In the genomic region with DNA sequence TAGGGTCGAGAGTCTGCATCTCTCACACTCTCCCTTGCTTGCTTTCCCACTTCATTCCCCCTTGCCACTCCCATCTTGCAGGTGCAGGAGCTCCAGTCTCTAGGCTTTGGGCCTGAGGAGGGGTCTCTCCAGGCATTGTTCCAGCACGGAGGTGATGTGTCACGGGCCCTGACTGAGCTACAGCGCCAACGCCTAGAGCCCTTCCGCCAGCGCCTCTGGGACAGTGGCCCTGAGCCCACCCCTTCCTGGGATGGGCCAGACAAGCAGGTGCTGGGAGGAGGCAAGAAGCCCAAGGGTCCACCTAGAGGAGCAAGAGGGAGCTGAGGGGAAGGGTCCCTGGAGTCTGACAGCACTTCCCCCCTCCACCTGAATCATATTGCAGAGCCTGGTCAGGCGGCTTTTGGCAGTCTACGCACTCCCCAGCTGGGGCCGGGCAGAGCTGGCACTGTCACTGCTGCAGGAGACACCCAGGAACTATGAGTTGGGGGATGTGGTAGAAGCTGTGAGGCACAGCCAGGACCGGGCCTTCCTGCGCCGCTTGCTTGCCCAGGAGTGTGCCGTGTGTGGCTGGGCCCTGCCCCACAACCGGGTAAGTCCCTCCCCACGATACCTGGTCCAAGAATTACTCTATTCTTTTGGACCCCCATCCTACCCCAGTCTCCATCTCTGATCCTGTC, we compare ENCODE assay signal across 17 cellular contexts. TPM values are rescaled to one million over a fixed set of nuclear protein-coding genes. Genes with fewer than 3 reads are reported as not detected.
A peak's percentile ranks its signal among the peaks of the same experiment; 100 is the strongest.
DNase-seq lines count a peak whose midpoint lies in the region; ATAC-seq, FAIRE-seq and TF ChIP-seq lines count a peak whose summit lies in the region.
"Had no signal": no experiment of that assay in that cellular context is flagged by ENCODE, and none has a peak within 500 bp of the region (broad histone marks: within the 10 kb centered on the region; RNA-seq: fewer than 3 reads in every experiment).

No MANE protein-coding gene starts in this region.

- H3K79me2 ChIP-seq in HepG2 (ENCODE audit: insufficient read depth, low read length): peaks cover 20% of the 10 kb centered on the region

- H3K9me3 ChIP-seq in HepG2 (ENCODE audit: low read length): no peaks in the 10 kb centered on the region
- H3K9me3 ChIP-seq: BE2C, Caco-2 had no signal

- H3K27me3 Mint-ChIP-seq in activated naive CD8-positive, alpha-beta T cell treated with anti-CD3 and anti-CD28 coated beads, Interleukin-2, amount 10 ng/mL, durations not matched to agents 7 days and 5 days: no peaks in the 10 kb centered on the region
- H3K27me3 Mint-ChIP-seq in activated naive CD8-positive, alpha-beta T cell treated with anti-CD3 and anti-CD28 coated beads for 36 hours: no peaks in the 10 kb centered on the region
- H3K27me3 Mint-ChIP-seq: CD8-positive, alpha-beta memory T cell had no signal

- H3K27me3 ChIP-seq in bronchial epithelial cell (ENCODE audit: control insufficient read depth, insufficient read depth, low read length) (no peaks in the 10 kb centered on the region), HepG2 (ENCODE audit: control insufficient read depth in 1 of 2, insufficient read depth in 2 of 2, low read length in 2 of 2) (no peaks in the 10 kb centered on the region; a peak in 1 of 5 replicates)
- H3K27me3 ChIP-seq: BE2C had no signal

- POLR2A ChIA-PET in activated naive CD8-positive, alpha-beta T cell treated with anti-CD3 and anti-CD28 coated beads, Interleukin-2, amount 10 ng/mL, durations not matched to agents 7 days and 5 days (lab: Charles Lee): interaction anchor here (0.8 to 14.1 kb wide), 6 partner anchors 10 to 278 kb away, joined by 3 to 347 read pairs (median 3); partner anchors contain the start of genes CBLN3, DCAF11, EMC9 and IRF9
- POLR2A ChIA-PET in HepG2 (lab: Yijun Ruan, JAX): interaction anchor here (1.3 to 11.8 kb wide), 5 partner anchors 8 to 37 kb away, joined by 3 to 233 read pairs (median 22); partner anchors contain the start of genes DCAF11, EMC9, IRF9 and NRL

- BruUV-seq in HepG2 (replicated peaks; lab: Mats Ljungman, UMichigan): no TSS peak

- CTCF ChIA-PET in HepG2 (lab: Yijun Ruan, JAX; ENCODE audit: low intra/inter-chr PET ratio, low total read pairs): no interaction called here

- intact Hi-C loops in HepG2 (cut with micrococcal nuclease; ENCODE audit: unreplicated experiment): no loop called here

- peaks cover 20% of the 10 kb centered on the region for H3K4me1 ChIP-seq in HepG2 (ENCODE audit: insufficient read depth, low read length)
- H3K4me1 ChIP-seq: BE2C had no signal

- no peak overlapping the region for H3K4me3 ChIP-seq in bronchial epithelial cell (ENCODE audit: low read depth, low read length)
- no peak overlapping the region for H3K4me3 ChIP-seq in HepG2 (replicated peaks in 1 of 3; ENCODE audit: insufficient read depth in 1 of 3, low read depth in 2 of 3, low read length in 3 of 3)

- H3K4me3 Mint-ChIP-seq in activated naive CD8-positive, alpha-beta T cell treated with anti-CD3 and anti-CD28 coated beads, Interleukin-2, amount 10 ng/mL, durations not matched to agents 7 days and 5 days: no peak overlapping the region
- H3K4me3 Mint-ChIP-seq in activated naive CD8-positive, alpha-beta T cell treated with anti-CD3 and anti-CD28 coated beads for 36 hours: no peak overlapping the region
- H3K4me3 Mint-ChIP-seq: HFFc6 had no signal

- no peak overlapping the region for H3K4me2 ChIP-seq in HepG2 (ENCODE audit: low read depth, low read length)

- no peak for TF ChIP-seq POLR2A in HepG2 (IDR thresholded peaks at IDR 0.05; ENCODE audit: insufficient read depth in 1 of 2, low read depth in 2 of 2, low read length in 2 of 2)

- peaks cover 29% of the 10 kb centered on the region for H3K4me1 Mint-ChIP-seq in activated naive CD8-positive, alpha-beta T cell treated with anti-CD3 and anti-CD28 coated beads, Interleukin-2, amount 10 ng/mL, durations not matched to agents 7 days and 5 days
- H3K4me1 Mint-ChIP-seq in activated naive CD8-positive, alpha-beta T cell treated with anti-CD3 and anti-CD28 coated beads for 36 hours: peaks cover 21% of the 10 kb centered on the region

- H3K27ac ChIP-seq in HepG2 (ENCODE audit: extremely low read length, insufficient read depth, low read length): no peak overlapping the region
- H3K27ac ChIP-seq: C4-2B had no signal

- no peak for TF ChIP-seq RAD21 in HepG2 (CRISPR knock-in tag; IDR thresholded peaks at IDR 0.05)

- TF ChIP-seq CTCF in bronchial epithelial cell (IDR thresholded peaks at IDR 0.05; ENCODE audit: insufficient read depth, low read length, severe bottlenecking): no peak
- TF ChIP-seq CTCF in HepG2 (CRISPR knock-in tag; IDR thresholded peaks at IDR 0.05): no peak

- no peak for DNase-seq in activated naive CD8-positive, alpha-beta T cell treated with anti-CD3 and anti-CD28 coated beads, Interleukin-2, amount 10 ng/mL, durations not matched to agents 7 days and 5 days
- no peak for DNase-seq in activated naive CD8-positive, alpha-beta T cell treated with anti-CD3 and anti-CD28 coated beads for 36 hours
- DNase-seq in bronchial epithelial cell (ENCODE audit: low read depth): no peak
- DNase-seq in HepG2 (ENCODE audit: low spot score): no peak
- no peak for DNase-seq in cerebellar nuclear complex (lab: John Stamatoyannopoulos, UW)
- DNase-seq: BE2C; Caco-2; CD8-positive, alpha-beta memory T cell; DMS53; GF-D8; HCEC 1CT; HFFc6; IMR-90 had no signal

- H3K36me3 ChIP-seq in bronchial epithelial cell (ENCODE audit: control insufficient read depth, insufficient read depth, low read length) (peaks cover 37% of the 10 kb centered on the region), HepG2 (replicated peaks in 1 of 2; ENCODE audit: control insufficient read depth in 1 of 2, insufficient read depth in 2 of 2, low read length in 2 of 2) (peaks cover 49 to 57% of the 10 kb centered on the region in 2 experiments)

- H3K27ac Mint-ChIP-seq in activated naive CD8-positive, alpha-beta T cell treated with anti-CD3 and anti-CD28 coated beads, Interleukin-2, amount 10 ng/mL, durations not matched to agents 7 days and 5 days: peak overlapping the region; percentile 56
- H3K27ac Mint-ChIP-seq in activated naive CD8-positive, alpha-beta T cell treated with anti-CD3 and anti-CD28 coated beads for 36 hours: no peak overlapping the region
- H3K27ac Mint-ChIP-seq: HFFc6 had no signal

- in situ Hi-C loops in HepG2 (cut with HindIII; ENCODE audit: extremely low pct_ligation_motif_present, low pct_unique_long_range_greater_than_20kb): no loop called here

- H3K36me3 Mint-ChIP-seq in activated naive CD8-positive, alpha-beta T cell treated with anti-CD3 and anti-CD28 coated beads, Interleukin-2, amount 10 ng/mL, durations not matched to agents 7 days and 5 days: peaks cover 41% of the 10 kb centered on the region
- H3K36me3 Mint-ChIP-seq in activated naive CD8-positive, alpha-beta T cell treated with anti-CD3 and anti-CD28 coated beads for 36 hours: peaks cover 30% of the 10 kb centered on the region

- H2AFZ ChIP-seq in HepG2 (ENCODE audit: low read length): no peak overlapping the region

- ATAC-seq in activated naive CD8-positive, alpha-beta T cell treated with anti-CD3 and anti-CD28 coated beads, Interleukin-2, amount 10 ng/mL, durations not matched to agents 7 days and 5 days (ENCODE audit: low read depth): no peak
- ATAC-seq in HepG2: no peak
- no peak for ATAC-seq in GM18520 (IDR thresholded peaks at IDR 0.05; ENCODE audit: unreplicated experiment)
- ATAC-seq in HG02763 (IDR thresholded peaks at IDR 0.05; ENCODE audit: unreplicated experiment): no peak

- TF ChIP-seq EP300 in HepG2 (IDR thresholded peaks at IDR 0.05; ENCODE audit: low read depth in 2 of 2, low read length in 2 of 2): no peak
- TF ChIP-seq EP300 in HepG2 (CRISPR knock-in tag; IDR thresholded peaks at IDR 0.05; ENCODE audit: borderline replicate concordance): no peak

- peaks cover 7% of the 10 kb centered on the region for H4K20me1 ChIP-seq in HepG2 (ENCODE audit: insufficient read depth, low read length)

- peak; percentile 62 for FAIRE-seq in bronchial epithelial cell (lab: Jason Lieb, UNC)
- FAIRE-seq in HepG2 (lab: Jason Lieb, UNC): no peak
- FAIRE-seq: A204.1 had no signal

- H3K9me3 Mint-ChIP-seq in activated naive CD8-positive, alpha-beta T cell treated with anti-CD3 and anti-CD28 coated beads, Interleukin-2, amount 10 ng/mL, durations not matched to agents 7 days and 5 days: no peaks in the 10 kb centered on the region
- no peaks in the 10 kb centered on the region for H3K9me3 Mint-ChIP-seq in activated naive CD8-positive, alpha-beta T cell treated with anti-CD3 and anti-CD28 coated beads for 36 hours
- H3K9me3 Mint-ChIP-seq: CD8-positive, alpha-beta memory T cell; HFFc6 had no signal

- WGBS in HepG2 (ENCODE audit: low lambda C conversion rate): 96% methylated on average over 16 of the region's 16 CpGs

- no peak overlapping the region for H3K9ac ChIP-seq in HepG2 (ENCODE audit: insufficient read depth, low read depth, low read length)

RNA-seq across cellular contexts. Expression of gene RNF31, which starts 4.2 kb away (rescaled TPM):
- total RNA-seq in activated naive CD8-positive, alpha-beta T cell treated with anti-CD3 and anti-CD28 coated beads, Interleukin-2, amount 10 ng/mL, durations not matched to agents 7 days and 5 days: 100 to 1,000 TPM; 131 to 153 TPM
- 10 to 100 TPM; 82.2 to 86.5 TPM for total RNA-seq in activated naive CD8-positive, alpha-beta T cell treated with anti-CD3 and anti-CD28 coated beads for 36 hours
- total RNA-seq in bronchial epithelial cell (23.3 and 25.8 TPM in 2 replicates), HepG2 (2016; rRNA removed; fragmentation: Illumina TruSeq; extraction: Trizol) (65.9 and 86.8 TPM in 2 replicates)
- total RNA-seq in HepG2 (2016; cell fraction: cytosol; rRNA removed; fragmentation: Illumina TruSeq; extraction: Trizol; ENCODE audit: low read depth): 17.8 and 17.9 TPM in 2 replicates
- total RNA-seq in HepG2 (2016; cell fraction: insoluble cytoplasmic fraction; rRNA removed; fragmentation: Illumina TruSeq; extraction: Trizol): 59.1 and 93.8 TPM in 2 replicates
- 39.1 and 41.7 TPM in 2 replicates for total RNA-seq in HepG2 (2016; cell fraction: membrane; rRNA removed; fragmentation: Illumina TruSeq; extraction: Trizol)
- 72.5 and 77.1 TPM in 2 replicates for total RNA-seq in HepG2 (2016; cell fraction: nucleus; rRNA removed; fragmentation: Illumina TruSeq; extraction: Trizol)
- polyA plus RNA-seq in HepG2 (2011; rRNA removed): 48.2 and 59.0 TPM in 2 replicates
- 20.8 and 23.9 TPM in 2 replicates for polyA plus RNA-seq in HepG2 (2011; cell fraction: cytosol; rRNA removed)
- polyA plus RNA-seq in HepG2 (2011; cell fraction: nucleus; rRNA removed): 197 and 225 TPM in 2 replicates
- 61.6 and 78.3 TPM in 2 replicates for polyA plus RNA-seq in HepG2 (2012)
- polyA plus RNA-seq in HepG2 (2016; cell fraction: cytosol; fragmentation: Illumina TruSeq; extraction: Trizol; ENCODE audit: low read depth): 13.8 and 14.9 TPM in 2 replicates
- 59.9 and 61.7 TPM in 2 replicates for polyA plus RNA-seq in HepG2 (2016; cell fraction: insoluble cytoplasmic fraction; fragmentation: Illumina TruSeq; extraction: Trizol; ENCODE audit: low read depth)
- 28.2 and 30.6 TPM in 2 replicates for polyA plus RNA-seq in HepG2 (2016; cell fraction: membrane; fragmentation: Illumina TruSeq; extraction: Trizol; ENCODE audit: low read depth)
- polyA plus RNA-seq in HepG2 (2016; cell fraction: nucleus; fragmentation: Illumina TruSeq; extraction: Trizol; ENCODE audit: insufficient read depth, low read depth): 186 and 241 TPM in 2 replicates
- 71.7 and 184 TPM in 2 replicates for polyA minus RNA-seq in HepG2 (2011; rRNA and poly(A)+ RNA removed; ENCODE audit: low replicate concordance)
- 31.6 and 52.6 TPM in 2 replicates for polyA minus RNA-seq in HepG2 (2011; cell fraction: cytosol; rRNA and poly(A)+ RNA removed)
- polyA minus RNA-seq in HepG2 (2011; cell fraction: nucleus; rRNA and poly(A)+ RNA removed): 113 and 130 TPM in 2 replicates

RNA-seq across cellular contexts. Expression of gene PSME2, which starts 5.1 kb away (rescaled TPM):
- total RNA-seq in activated naive CD8-positive, alpha-beta T cell treated with anti-CD3 and anti-CD28 coated beads, Interleukin-2, amount 10 ng/mL, durations not matched to agents 7 days and 5 days: 100 to 1,000 TPM; 406 to 414 TPM
- total RNA-seq in activated naive CD8-positive, alpha-beta T cell treated with anti-CD3 and anti-CD28 coated beads for 36 hours: 100 to 1,000 TPM; 541 to 558 TPM
- total RNA-seq in bronchial epithelial cell: 26.9 and 37.5 TPM in 2 replicates
- 716 and 834 TPM in 2 replicates for total RNA-seq in HepG2 (2016; rRNA removed; fragmentation: Illumina TruSeq; extraction: Trizol)
- total RNA-seq in HepG2 (2016; cell fraction: cytosol; rRNA removed; fragmentation: Illumina TruSeq; extraction: Trizol; ENCODE audit: low read depth): 203 and 215 TPM in 2 replicates
- 729 and 850 TPM in 2 replicates for total RNA-seq in HepG2 (2016; cell fraction: insoluble cytoplasmic fraction; rRNA removed; fragmentation: Illumina TruSeq; extraction: Trizol)
- total RNA-seq in HepG2 (2016; cell fraction: membrane; rRNA removed; fragmentation: Illumina TruSeq; extraction: Trizol): 201 TPM in 2 replicates
- 350 and 410 TPM in 2 replicates for total RNA-seq in HepG2 (2016; cell fraction: nucleus; rRNA removed; fragmentation: Illumina TruSeq; extraction: Trizol)
- 332 and 362 TPM in 2 replicates for polyA plus RNA-seq in HepG2 (2011; rRNA removed)
- 139 and 148 TPM in 2 replicates for polyA plus RNA-seq in HepG2 (2011; cell fraction: cytosol; rRNA removed)
- polyA plus RNA-seq in HepG2 (2011; cell fraction: nucleus; rRNA removed): 1,051 and 1,099 TPM in 2 replicates
- 349 and 352 TPM in 2 replicates for polyA plus RNA-seq in HepG2 (2012)
- polyA plus RNA-seq in HepG2 (2016; cell fraction: cytosol; fragmentation: Illumina TruSeq; extraction: Trizol; ENCODE audit: low read depth): 217 and 232 TPM in 2 replicates
- polyA plus RNA-seq in HepG2 (2016; cell fraction: insoluble cytoplasmic fraction; fragmentation: Illumina TruSeq; extraction: Trizol; ENCODE audit: low read depth): 820 and 900 TPM in 2 replicates
- 168 and 182 TPM in 2 replicates for polyA plus RNA-seq in HepG2 (2016; cell fraction: membrane; fragmentation: Illumina TruSeq; extraction: Trizol; ENCODE audit: low read depth)
- polyA plus RNA-seq in HepG2 (2016; cell fraction: nucleus; fragmentation: Illumina TruSeq; extraction: Trizol; ENCODE audit: insufficient read depth, low read depth): 846 and 908 TPM in 2 replicates
- 65.6 and 111 TPM in 2 replicates for polyA minus RNA-seq in HepG2 (2011; rRNA and poly(A)+ RNA removed; ENCODE audit: low replicate concordance)
- 47.8 and 52.0 TPM in 2 replicates for polyA minus RNA-seq in HepG2 (2011; cell fraction: cytosol; rRNA and poly(A)+ RNA removed)
- 120 and 160 TPM in 2 replicates for polyA minus RNA-seq in HepG2 (2011; cell fraction: nucleus; rRNA and poly(A)+ RNA removed)

RNA-seq across cellular contexts. Expression of gene IRF9, which starts 9.5 kb away (rescaled TPM):
- 100 to 1,000 TPM; 234 to 252 TPM for total RNA-seq in activated naive CD8-positive, alpha-beta T cell treated with anti-CD3 and anti-CD28 coated beads, Interleukin-2, amount 10 ng/mL, durations not matched to agents 7 days and 5 days
- 100 to 1,000 TPM; 133 to 136 TPM for total RNA-seq in activated naive CD8-positive, alpha-beta T cell treated with anti-CD3 and anti-CD28 coated beads for 36 hours
- total RNA-seq in bronchial epithelial cell (19.2 and 28.7 TPM in 2 replicates), HepG2 (2016; rRNA removed; fragmentation: Illumina TruSeq; extraction: Trizol) (13.8 and 14.9 TPM in 2 replicates)
- 13.0 and 16.4 TPM in 2 replicates for total RNA-seq in HepG2 (2016; cell fraction: cytosol; rRNA removed; fragmentation: Illumina TruSeq; extraction: Trizol; ENCODE audit: low read depth)
- total RNA-seq in HepG2 (2016; cell fraction: insoluble cytoplasmic fraction; rRNA removed; fragmentation: Illumina TruSeq; extraction: Trizol): 11.5 and 20.0 TPM in 2 replicates
- 9.6 and 12.0 TPM in 2 replicates for total RNA-seq in HepG2 (2016; cell fraction: membrane; rRNA removed; fragmentation: Illumina TruSeq; extraction: Trizol)
- total RNA-seq in HepG2 (2016; cell fraction: nucleus; rRNA removed; fragmentation: Illumina TruSeq; extraction: Trizol): 24.8 and 26.7 TPM in 2 replicates
- polyA plus RNA-seq in HepG2 (2011; rRNA removed): 49.7 and 60.9 TPM in 2 replicates
- polyA plus RNA-seq in HepG2 (2011; cell fraction: cytosol; rRNA removed): 22.0 and 25.7 TPM in 2 replicates
- polyA plus RNA-seq in HepG2 (2011; cell fraction: nucleus; rRNA removed): 220 and 221 TPM in 2 replicates
- polyA plus RNA-seq in HepG2 (2012): 25.5 and 30.7 TPM in 2 replicates
- polyA plus RNA-seq in HepG2 (2016; cell fraction: cytosol; fragmentation: Illumina TruSeq; extraction: Trizol; ENCODE audit: low read depth): 3.8 and 5.2 TPM in 2 replicates
- 8.6 and 12.0 TPM in 2 replicates for polyA plus RNA-seq in HepG2 (2016; cell fraction: insoluble cytoplasmic fraction; fragmentation: Illumina TruSeq; extraction: Trizol; ENCODE audit: low read depth)
- 5.8 and 6.6 TPM in 2 replicates for polyA plus RNA-seq in HepG2 (2016; cell fraction: membrane; fragmentation: Illumina TruSeq; extraction: Trizol; ENCODE audit: low read depth)
- 78.7 and 84.9 TPM in 2 replicates for polyA plus RNA-seq in HepG2 (2016; cell fraction: nucleus; fragmentation: Illumina TruSeq; extraction: Trizol; ENCODE audit: insufficient read depth, low read depth)
- 41.1 and 128 TPM in 2 replicates for polyA minus RNA-seq in HepG2 (2011; rRNA and poly(A)+ RNA removed; ENCODE audit: low replicate concordance)
- polyA minus RNA-seq in HepG2 (2011; cell fraction: cytosol; rRNA and poly(A)+ RNA removed): 24.4 and 32.8 TPM in 2 replicates
- 84.8 and 144 TPM in 2 replicates for polyA minus RNA-seq in HepG2 (2011; cell fraction: nucleus; rRNA and poly(A)+ RNA removed)

RNA-seq across cellular contexts. Expression of gene EMC9, which starts 10.2 kb away (rescaled TPM):
- total RNA-seq in activated naive CD8-positive, alpha-beta T cell treated with anti-CD3 and anti-CD28 coated beads, Interleukin-2, amount 10 ng/mL, durations not matched to agents 7 days and 5 days: 10 to 100 TPM; 41.6 to 43.9 TPM
- 10 to 100 TPM; 39.1 to 40.1 TPM for total RNA-seq in activated naive CD8-positive, alpha-beta T cell treated with anti-CD3 and anti-CD28 coated beads for 36 hours
- 12.6 and 17.8 TPM in 2 replicates for total RNA-seq in bronchial epithelial cell
- total RNA-seq in HepG2 (2016; rRNA removed; fragmentation: Illumina TruSeq; extraction: Trizol): 71.2 and 78.7 TPM in 2 replicates
- 68.4 and 89.8 TPM in 2 replicates for total RNA-seq in HepG2 (2016; cell fraction: cytosol; rRNA removed; fragmentation: Illumina TruSeq; extraction: Trizol; ENCODE audit: low read depth)
- total RNA-seq in HepG2 (2016; cell fraction: insoluble cytoplasmic fraction; rRNA removed; fragmentation: Illumina TruSeq; extraction: Trizol): 67.6 and 78.5 TPM in 2 replicates
- 77.6 and 98.8 TPM in 2 replicates for total RNA-seq in HepG2 (2016; cell fraction: membrane; rRNA removed; fragmentation: Illumina TruSeq; extraction: Trizol)
- 54.8 and 64.3 TPM in 2 replicates for total RNA-seq in HepG2 (2016; cell fraction: nucleus; rRNA removed; fragmentation: Illumina TruSeq; extraction: Trizol)
- polyA plus RNA-seq in HepG2 (2011; rRNA removed): 60.5 and 63.9 TPM in 2 replicates
- 49.4 and 73.1 TPM in 2 replicates for polyA plus RNA-seq in HepG2 (2011; cell fraction: cytosol; rRNA removed)
- polyA plus RNA-seq in HepG2 (2011; cell fraction: nucleus; rRNA removed): 212 and 227 TPM in 2 replicates
- polyA plus RNA-seq in HepG2 (2012): 50.7 and 62.7 TPM in 2 replicates
- 103 and 134 TPM in 2 replicates for polyA plus RNA-seq in HepG2 (2016; cell fraction: cytosol; fragmentation: Illumina TruSeq; extraction: Trizol; ENCODE audit: low read depth)
- 96.0 and 104 TPM in 2 replicates for polyA plus RNA-seq in HepG2 (2016; cell fraction: insoluble cytoplasmic fraction; fragmentation: Illumina TruSeq; extraction: Trizol; ENCODE audit: low read depth)
- polyA plus RNA-seq in HepG2 (2016; cell fraction: membrane; fragmentation: Illumina TruSeq; extraction: Trizol; ENCODE audit: low read depth): 99.3 and 118 TPM in 2 replicates
- polyA plus RNA-seq in HepG2 (2016; cell fraction: nucleus; fragmentation: Illumina TruSeq; extraction: Trizol; ENCODE audit: insufficient read depth, low read depth): 175 and 183 TPM in 2 replicates
- 16.0 and 62.4 TPM in 2 replicates for polyA minus RNA-seq in HepG2 (2011; rRNA and poly(A)+ RNA removed; ENCODE audit: low replicate concordance)
- polyA minus RNA-seq in HepG2 (2011; cell fraction: cytosol; rRNA and poly(A)+ RNA removed): 10.1 and 13.6 TPM in 2 replicates
- polyA minus RNA-seq in HepG2 (2011; cell fraction: nucleus; rRNA and poly(A)+ RNA removed): 35.1 and 41.2 TPM in 2 replicates

RNA-seq across cellular contexts. Expression of gene PSME1, which starts 15.5 kb away (rescaled TPM):
- 100 to 1,000 TPM; 430 to 443 TPM for total RNA-seq in activated naive CD8-positive, alpha-beta T cell treated with anti-CD3 and anti-CD28 coated beads, Interleukin-2, amount 10 ng/mL, durations not matched to agents 7 days and 5 days
- 100 to 1,000 TPM; 476 to 479 TPM for total RNA-seq in activated naive CD8-positive, alpha-beta T cell treated with anti-CD3 and anti-CD28 coated beads for 36 hours
- total RNA-seq in bronchial epithelial cell: 65.0 and 71.8 TPM in 2 replicates
- total RNA-seq in HepG2 (2016; rRNA removed; fragmentation: Illumina TruSeq; extraction: Trizol): 608 and 713 TPM in 2 replicates
- 168 and 169 TPM in 2 replicates for total RNA-seq in HepG2 (2016; cell fraction: cytosol; rRNA removed; fragmentation: Illumina TruSeq; extraction: Trizol; ENCODE audit: low read depth)
- 588 and 713 TPM in 2 replicates for total RNA-seq in HepG2 (2016; cell fraction: insoluble cytoplasmic fraction; rRNA removed; fragmentation: Illumina TruSeq; extraction: Trizol)
- total RNA-seq in HepG2 (2016; cell fraction: membrane; rRNA removed; fragmentation: Illumina TruSeq; extraction: Trizol): 219 and 226 TPM in 2 replicates
- total RNA-seq in HepG2 (2016; cell fraction: nucleus; rRNA removed; fragmentation: Illumina TruSeq; extraction: Trizol): 227 and 232 TPM in 2 replicates
- polyA plus RNA-seq in HepG2 (2011; rRNA removed): 144 and 159 TPM in 2 replicates
- polyA plus RNA-seq in HepG2 (2011; cell fraction: cytosol; rRNA removed): 166 and 205 TPM in 2 replicates
- polyA plus RNA-seq in HepG2 (2011; cell fraction: nucleus; rRNA removed): 178 and 230 TPM in 2 replicates
- 318 and 352 TPM in 2 replicates for polyA plus RNA-seq in HepG2 (2012)
- polyA plus RNA-seq in HepG2 (2016; cell fraction: cytosol; fragmentation: Illumina TruSeq; extraction: Trizol; ENCODE audit: low read depth): 166 and 179 TPM in 2 replicates
- 679 and 694 TPM in 2 replicates for polyA plus RNA-seq in HepG2 (2016; cell fraction: insoluble cytoplasmic fraction; fragmentation: Illumina TruSeq; extraction: Trizol; ENCODE audit: low read depth)
- polyA plus RNA-seq in HepG2 (2016; cell fraction: membrane; fragmentation: Illumina TruSeq; extraction: Trizol; ENCODE audit: low read depth): 175 and 190 TPM in 2 replicates
- polyA plus RNA-seq in HepG2 (2016; cell fraction: nucleus; fragmentation: Illumina TruSeq; extraction: Trizol; ENCODE audit: insufficient read depth, low read depth): 333 and 365 TPM in 2 replicates
- 25.5 and 44.3 TPM in 2 replicates for polyA minus RNA-seq in HepG2 (2011; rRNA and poly(A)+ RNA removed; ENCODE audit: low replicate concordance)
- polyA minus RNA-seq in HepG2 (2011; cell fraction: cytosol; rRNA and poly(A)+ RNA removed): 59.6 and 69.7 TPM in 2 replicates
- 42.1 and 46.1 TPM in 2 replicates for polyA minus RNA-seq in HepG2 (2011; cell fraction: nucleus; rRNA and poly(A)+ RNA removed)
